ENCODE assay signal across 1 cellular context in the genomic region with DNA sequence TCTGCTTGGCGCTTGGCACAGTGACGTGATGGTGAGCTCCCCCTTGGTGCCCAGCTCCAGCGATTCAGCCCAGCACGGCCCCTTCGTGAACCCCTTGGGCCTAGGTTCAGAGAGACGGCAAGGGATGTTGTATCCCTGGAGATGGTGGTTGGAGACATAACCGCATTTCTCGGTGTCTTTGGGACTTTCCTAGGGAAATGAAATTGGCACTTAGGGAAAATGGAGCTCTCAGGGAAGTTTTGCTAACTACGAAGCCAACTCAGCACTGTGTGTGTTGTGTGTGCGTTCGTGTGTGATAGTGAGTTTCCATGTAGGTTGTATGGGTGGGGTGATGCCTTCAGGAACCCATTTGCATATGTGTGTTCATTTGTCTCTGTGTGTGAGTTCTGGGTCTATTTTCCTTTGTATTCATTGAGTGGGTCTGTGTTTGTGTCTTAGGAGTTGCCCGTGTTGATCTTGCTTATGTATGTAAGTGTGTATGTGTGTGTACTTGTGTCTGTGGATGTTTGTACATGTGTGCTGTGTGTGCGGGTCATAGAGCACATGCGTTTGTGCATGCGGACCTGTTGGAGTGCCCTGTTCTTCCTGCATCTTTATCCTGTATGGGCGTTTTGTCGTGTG.
TF ChIP-seq lines count a peak whose summit lies in the region.

No MANE protein-coding gene starts in this region.

TF ChIP-seq in HepG2, 621 proteins besides CTCF, POLR2A, EP300 and RAD21 (continued from another document and continues in another):
- TF ChIP-seq, protein P1, sequence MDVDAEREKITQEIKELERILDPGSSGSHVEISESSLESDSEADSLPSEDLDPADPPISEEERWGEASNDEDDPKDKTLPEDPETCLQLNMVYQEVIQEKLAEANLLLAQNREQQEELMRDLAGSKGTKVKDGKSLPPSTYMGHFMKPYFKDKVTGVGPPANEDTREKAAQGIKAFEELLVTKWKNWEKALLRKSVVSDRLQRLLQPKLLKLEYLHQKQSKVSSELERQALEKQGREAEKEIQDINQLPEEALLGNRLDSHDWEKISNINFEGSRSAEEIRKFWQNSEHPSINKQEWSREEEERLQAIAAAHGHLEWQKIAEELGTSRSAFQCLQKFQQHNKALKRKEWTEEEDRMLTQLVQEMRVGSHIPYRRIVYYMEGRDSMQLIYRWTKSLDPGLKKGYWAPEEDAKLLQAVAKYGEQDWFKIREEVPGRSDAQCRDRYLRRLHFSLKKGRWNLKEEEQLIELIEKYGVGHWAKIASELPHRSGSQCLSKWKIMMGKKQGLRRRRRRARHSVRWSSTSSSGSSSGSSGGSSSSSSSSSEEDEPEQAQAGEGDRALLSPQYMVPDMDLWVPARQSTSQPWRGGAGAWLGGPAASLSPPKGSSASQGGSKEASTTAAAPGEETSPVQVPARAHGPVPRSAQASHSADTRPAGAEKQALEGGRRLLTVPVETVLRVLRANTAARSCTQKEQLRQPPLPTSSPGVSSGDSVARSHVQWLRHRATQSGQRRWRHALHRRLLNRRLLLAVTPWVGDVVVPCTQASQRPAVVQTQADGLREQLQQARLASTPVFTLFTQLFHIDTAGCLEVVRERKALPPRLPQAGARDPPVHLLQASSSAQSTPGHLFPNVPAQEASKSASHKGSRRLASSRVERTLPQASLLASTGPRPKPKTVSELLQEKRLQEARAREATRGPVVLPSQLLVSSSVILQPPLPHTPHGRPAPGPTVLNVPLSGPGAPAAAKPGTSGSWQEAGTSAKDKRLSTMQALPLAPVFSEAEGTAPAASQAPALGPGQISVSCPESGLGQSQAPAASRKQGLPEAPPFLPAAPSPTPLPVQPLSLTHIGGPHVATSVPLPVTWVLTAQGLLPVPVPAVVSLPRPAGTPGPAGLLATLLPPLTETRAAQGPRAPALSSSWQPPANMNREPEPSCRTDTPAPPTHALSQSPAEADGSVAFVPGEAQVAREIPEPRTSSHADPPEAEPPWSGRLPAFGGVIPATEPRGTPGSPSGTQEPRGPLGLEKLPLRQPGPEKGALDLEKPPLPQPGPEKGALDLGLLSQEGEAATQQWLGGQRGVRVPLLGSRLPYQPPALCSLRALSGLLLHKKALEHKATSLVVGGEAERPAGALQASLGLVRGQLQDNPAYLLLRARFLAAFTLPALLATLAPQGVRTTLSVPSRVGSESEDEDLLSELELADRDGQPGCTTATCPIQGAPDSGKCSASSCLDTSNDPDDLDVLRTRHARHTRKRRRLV (CRISPR knock-in tag; IDR thresholded peaks at IDR 0.05) = peak; percentile 85; the same call in 1 of the 2 replicates
- TF ChIP-seq PRMT3 (CRISPR knock-in tag; IDR thresholded peaks at IDR 0.05; ENCODE audit: borderline replicate concordance, low read depth) = no peak
- TF ChIP-seq ZNF572 (CRISPR knock-in tag; IDR thresholded peaks at IDR 0.05) = 0 out of 2 replicates have a peak, but pooled peaks have one; percentile 18
- no peak for TF ChIP-seq PAWR (CRISPR knock-in tag; IDR thresholded peaks at IDR 0.05; ENCODE audit: borderline replicate concordance)
- no peak for TF ChIP-seq REPIN1 (CRISPR knock-in tag; IDR thresholded peaks at IDR 0.05; ENCODE audit: borderline replicate concordance, low read depth)
- TF ChIP-seq, protein P2, sequence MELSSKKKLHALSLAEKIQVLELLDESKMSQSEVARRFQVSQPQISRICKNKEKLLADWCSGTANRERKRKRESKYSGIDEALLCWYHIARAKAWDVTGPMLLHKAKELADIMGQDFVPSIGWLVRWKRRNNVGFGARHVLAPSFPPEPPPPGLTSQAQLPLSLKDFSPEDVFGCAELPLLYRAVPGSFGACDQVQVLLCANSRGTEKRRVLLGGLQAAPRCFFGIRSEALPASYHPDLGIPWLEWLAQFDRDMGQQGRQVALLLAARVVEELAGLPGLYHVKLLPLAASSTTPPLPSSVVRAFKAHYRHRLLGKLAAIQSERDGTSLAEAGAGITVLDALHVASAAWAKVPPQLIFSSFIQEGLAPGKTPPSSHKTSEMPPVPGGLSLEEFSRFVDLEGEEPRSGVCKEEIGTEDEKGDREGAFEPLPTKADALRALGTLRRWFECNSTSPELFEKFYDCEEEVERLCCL (CRISPR knock-in tag; IDR thresholded peaks at IDR 0.05; ENCODE audit: borderline replicate concordance) = no peak; the same call in 1 of the 2 replicates
- no peak; the same call in 1 of the 2 replicates for TF ChIP-seq NR3C1 (CRISPR knock-in tag; IDR thresholded peaks at IDR 0.05)
- TF ChIP-seq TARDBP (CRISPR knock-in tag; IDR thresholded peaks at IDR 0.05) = no peak
- TF ChIP-seq, protein P3, sequence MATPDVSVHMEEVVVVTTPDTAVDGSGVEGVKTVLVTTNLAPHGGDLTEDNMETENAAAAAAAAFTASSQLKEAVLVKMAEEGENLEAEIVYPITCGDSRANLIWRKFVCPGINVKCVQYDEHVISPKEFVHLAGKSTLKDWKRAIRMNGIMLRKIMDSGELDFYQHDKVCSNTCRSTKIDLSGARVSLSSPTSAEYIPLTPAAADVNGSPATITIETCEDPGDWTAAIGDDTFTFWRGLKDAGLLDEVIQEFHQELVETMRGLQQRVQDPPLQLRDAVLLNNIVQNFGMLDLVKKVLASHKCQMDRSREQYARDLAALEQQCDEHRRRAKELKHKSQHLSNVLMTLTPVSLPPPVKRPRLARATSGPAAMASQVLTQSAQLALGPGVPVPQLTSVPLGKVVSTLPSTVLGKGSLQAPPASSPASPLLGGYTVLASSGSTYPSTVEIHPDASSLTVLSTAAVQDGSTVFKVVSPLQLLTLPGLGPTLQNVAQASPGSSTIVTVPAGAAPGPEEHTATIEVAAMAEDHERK (CRISPR knock-in tag; IDR thresholded peaks at IDR 0.05; ENCODE audit: low read depth) = no peak
- TF ChIP-seq ZNF17 (CRISPR knock-in tag; IDR thresholded peaks at IDR 0.05) = no peak
- no peak for TF ChIP-seq ZNF326 (CRISPR knock-in tag; IDR thresholded peaks at IDR 0.05; ENCODE audit: borderline replicate concordance)
- no peak for TF ChIP-seq KMT2B (CRISPR knock-in tag; IDR thresholded peaks at IDR 0.05)
- TF ChIP-seq, protein P4, sequence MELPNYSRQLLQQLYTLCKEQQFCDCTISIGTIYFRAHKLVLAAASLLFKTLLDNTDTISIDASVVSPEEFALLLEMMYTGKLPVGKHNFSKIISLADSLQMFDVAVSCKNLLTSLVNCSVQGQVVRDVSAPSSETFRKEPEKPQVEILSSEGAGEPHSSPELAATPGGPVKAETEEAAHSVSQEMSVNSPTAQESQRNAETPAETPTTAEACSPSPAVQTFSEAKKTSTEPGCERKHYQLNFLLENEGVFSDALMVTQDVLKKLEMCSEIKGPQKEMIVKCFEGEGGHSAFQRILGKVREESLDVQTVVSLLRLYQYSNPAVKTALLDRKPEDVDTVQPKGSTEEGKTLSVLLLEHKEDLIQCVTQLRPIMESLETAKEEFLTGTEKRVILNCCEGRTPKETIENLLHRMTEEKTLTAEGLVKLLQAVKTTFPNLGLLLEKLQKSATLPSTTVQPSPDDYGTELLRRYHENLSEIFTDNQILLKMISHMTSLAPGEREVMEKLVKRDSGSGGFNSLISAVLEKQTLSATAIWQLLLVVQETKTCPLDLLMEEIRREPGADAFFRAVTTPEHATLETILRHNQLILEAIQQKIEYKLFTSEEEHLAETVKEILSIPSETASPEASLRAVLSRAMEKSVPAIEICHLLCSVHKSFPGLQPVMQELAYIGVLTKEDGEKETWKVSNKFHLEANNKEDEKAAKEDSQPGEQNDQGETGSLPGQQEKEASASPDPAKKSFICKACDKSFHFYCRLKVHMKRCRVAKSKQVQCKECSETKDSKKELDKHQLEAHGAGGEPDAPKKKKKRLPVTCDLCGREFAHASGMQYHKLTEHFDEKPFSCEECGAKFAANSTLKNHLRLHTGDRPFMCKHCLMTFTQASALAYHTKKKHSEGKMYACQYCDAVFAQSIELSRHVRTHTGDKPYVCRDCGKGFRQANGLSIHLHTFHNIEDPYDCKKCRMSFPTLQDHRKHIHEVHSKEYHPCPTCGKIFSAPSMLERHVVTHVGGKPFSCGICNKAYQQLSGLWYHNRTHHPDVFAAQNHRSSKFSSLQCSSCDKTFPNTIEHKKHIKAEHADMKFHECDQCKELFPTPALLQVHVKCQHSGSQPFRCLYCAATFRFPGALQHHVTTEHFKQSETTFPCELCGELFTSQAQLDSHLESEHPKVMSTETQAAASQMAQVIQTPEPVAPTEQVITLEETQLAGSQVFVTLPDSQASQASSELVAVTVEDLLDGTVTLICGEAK (IDR thresholded peaks at IDR 0.05) = no peak
- TF ChIP-seq, protein P4 (CRISPR knock-in tag; IDR thresholded peaks at IDR 0.05) = peak; percentile 4; the same call in 1 of the 2 replicates
- TF ChIP-seq MXD4 (CRISPR knock-in tag; IDR thresholded peaks at IDR 0.05) = no peak
- no peak; the same call in 1 of the 2 replicates for TF ChIP-seq KDM5A (IDR thresholded peaks at IDR 0.05; ENCODE audit: borderline replicate concordance, low read length)
- TF ChIP-seq, protein P5, sequence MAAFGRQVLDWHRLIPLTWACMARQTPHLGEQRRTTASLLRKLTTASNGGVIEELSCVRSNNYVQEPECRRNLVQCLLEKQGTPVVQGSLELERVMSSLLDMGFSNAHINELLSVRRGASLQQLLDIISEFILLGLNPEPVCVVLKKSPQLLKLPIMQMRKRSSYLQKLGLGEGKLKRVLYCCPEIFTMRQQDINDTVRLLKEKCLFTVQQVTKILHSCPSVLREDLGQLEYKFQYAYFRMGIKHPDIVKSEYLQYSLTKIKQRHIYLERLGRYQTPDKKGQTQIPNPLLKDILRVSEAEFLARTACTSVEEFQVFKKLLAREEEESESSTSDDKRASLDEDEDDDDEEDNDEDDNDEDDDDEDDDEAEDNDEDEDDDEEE (CRISPR knock-in tag; IDR thresholded peaks at IDR 0.05) = no peak
- TF ChIP-seq ZNF678 (CRISPR knock-in tag; IDR thresholded peaks at IDR 0.05) = no peak
- TF ChIP-seq ZFY (CRISPR knock-in tag; IDR thresholded peaks at IDR 0.05) = peak; percentile 16
- peak; percentile 74 for TF ChIP-seq RBFOX2 (IDR thresholded peaks at IDR 0.05; ENCODE audit: low read depth, low read length)
- TF ChIP-seq, protein P6, sequence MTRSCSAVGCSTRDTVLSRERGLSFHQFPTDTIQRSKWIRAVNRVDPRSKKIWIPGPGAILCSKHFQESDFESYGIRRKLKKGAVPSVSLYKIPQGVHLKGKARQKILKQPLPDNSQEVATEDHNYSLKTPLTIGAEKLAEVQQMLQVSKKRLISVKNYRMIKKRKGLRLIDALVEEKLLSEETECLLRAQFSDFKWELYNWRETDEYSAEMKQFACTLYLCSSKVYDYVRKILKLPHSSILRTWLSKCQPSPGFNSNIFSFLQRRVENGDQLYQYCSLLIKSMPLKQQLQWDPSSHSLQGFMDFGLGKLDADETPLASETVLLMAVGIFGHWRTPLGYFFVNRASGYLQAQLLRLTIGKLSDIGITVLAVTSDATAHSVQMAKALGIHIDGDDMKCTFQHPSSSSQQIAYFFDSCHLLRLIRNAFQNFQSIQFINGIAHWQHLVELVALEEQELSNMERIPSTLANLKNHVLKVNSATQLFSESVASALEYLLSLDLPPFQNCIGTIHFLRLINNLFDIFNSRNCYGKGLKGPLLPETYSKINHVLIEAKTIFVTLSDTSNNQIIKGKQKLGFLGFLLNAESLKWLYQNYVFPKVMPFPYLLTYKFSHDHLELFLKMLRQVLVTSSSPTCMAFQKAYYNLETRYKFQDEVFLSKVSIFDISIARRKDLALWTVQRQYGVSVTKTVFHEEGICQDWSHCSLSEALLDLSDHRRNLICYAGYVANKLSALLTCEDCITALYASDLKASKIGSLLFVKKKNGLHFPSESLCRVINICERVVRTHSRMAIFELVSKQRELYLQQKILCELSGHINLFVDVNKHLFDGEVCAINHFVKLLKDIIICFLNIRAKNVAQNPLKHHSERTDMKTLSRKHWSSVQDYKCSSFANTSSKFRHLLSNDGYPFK (CRISPR knock-in tag; IDR thresholded peaks at IDR 0.05; ENCODE audit: borderline replicate concordance) = no peak
- TF ChIP-seq TAF1 (CRISPR knock-in tag; IDR thresholded peaks at IDR 0.05) = no peak; the same call in 1 of the 2 replicates
- TF ChIP-seq, protein P7, sequence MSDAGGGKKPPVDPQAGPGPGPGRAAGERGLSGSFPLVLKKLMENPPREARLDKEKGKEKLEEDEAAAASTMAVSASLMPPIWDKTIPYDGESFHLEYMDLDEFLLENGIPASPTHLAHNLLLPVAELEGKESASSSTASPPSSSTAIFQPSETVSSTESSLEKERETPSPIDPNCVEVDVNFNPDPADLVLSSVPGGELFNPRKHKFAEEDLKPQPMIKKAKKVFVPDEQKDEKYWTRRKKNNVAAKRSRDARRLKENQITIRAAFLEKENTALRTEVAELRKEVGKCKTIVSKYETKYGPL (CRISPR knock-in tag; IDR thresholded peaks at IDR 0.05) = peak; percentile 57; the same call in 1 of the 2 replicates
- no peak; the same call in 1 of the 2 replicates for TF ChIP-seq ZNF550 (CRISPR knock-in tag; IDR thresholded peaks at IDR 0.05; ENCODE audit: borderline replicate concordance)
- no peak for TF ChIP-seq ZBTB8A (CRISPR knock-in tag; IDR thresholded peaks at IDR 0.05; ENCODE audit: borderline replicate concordance, low read depth)
- TF ChIP-seq SIN3B (IDR thresholded peaks at IDR 0.05; ENCODE audit: low read length) = no peak
- no peak for TF ChIP-seq ZNF296 (CRISPR knock-in tag; conservative IDR thresholded peaks at IDR 0.05)
- no peak for TF ChIP-seq JUND (CRISPR knock-in tag; IDR thresholded peaks at IDR 0.05)
- no peak for TF ChIP-seq HOXD1 (CRISPR knock-in tag; IDR thresholded peaks at IDR 0.05)
- TF ChIP-seq KDM4B (CRISPR knock-in tag; IDR thresholded peaks at IDR 0.05) = peak; percentile 8; the same call in 1 of the 2 replicates
